In the genomic region with DNA sequence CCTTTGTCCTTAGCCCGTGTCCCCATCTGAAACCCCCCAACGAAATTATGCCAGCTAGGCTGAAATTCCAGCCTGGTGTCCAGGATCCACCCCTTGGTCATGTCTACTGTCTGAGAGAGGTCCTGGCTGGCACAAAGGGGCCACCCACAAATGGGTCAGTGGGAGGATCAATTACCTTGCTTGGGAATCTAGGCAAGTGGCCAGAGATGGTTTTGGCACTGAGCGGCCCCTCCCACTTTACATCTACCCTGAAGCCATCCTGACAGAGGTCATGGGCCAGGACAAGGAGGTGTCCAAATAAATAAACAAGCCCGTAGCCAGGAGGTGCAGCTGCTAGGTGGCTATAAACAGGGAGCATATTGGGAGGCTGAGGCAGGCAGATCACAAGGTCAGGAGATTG, we compare ENCODE assay signal across 2 cellular contexts.
TF ChIP-seq lines count a peak whose summit lies in the region.

No MANE protein-coding gene starts in this region.

TF ChIP-seq in liver, 16 proteins besides CTCF, POLR2A, EP300 and RAD21:
- no peak for TF ChIP-seq GABPA (IDR thresholded peaks at IDR 0.05 in 1 of 2, conservative IDR thresholded peaks at IDR 0.05 in 1 of 2)
- peak; percentile 84 to 90 for TF ChIP-seq RXRA (IDR thresholded peaks at IDR 0.05)
- TF ChIP-seq FOXA1 (IDR thresholded peaks at IDR 0.05): peak; percentile 49
- no peak for TF ChIP-seq HNF4G (IDR thresholded peaks at IDR 0.05)
- TF ChIP-seq YY1 (IDR thresholded peaks at IDR 0.05): peak; percentile 78
- TF ChIP-seq ZBTB33 (IDR thresholded peaks at IDR 0.05): peak; percentile 79
- peak; percentile 87 for TF ChIP-seq SP1 (IDR thresholded peaks at IDR 0.05)
- TF ChIP-seq JUND (IDR thresholded peaks at IDR 0.05): peak in 1 of 2 donors; percentile 50
- peak; percentile 81 for TF ChIP-seq FOXA2 (IDR thresholded peaks at IDR 0.05)
- no peak for TF ChIP-seq TAF1 (conservative IDR thresholded peaks at IDR 0.05)
- TF ChIP-seq, protein P1, sequence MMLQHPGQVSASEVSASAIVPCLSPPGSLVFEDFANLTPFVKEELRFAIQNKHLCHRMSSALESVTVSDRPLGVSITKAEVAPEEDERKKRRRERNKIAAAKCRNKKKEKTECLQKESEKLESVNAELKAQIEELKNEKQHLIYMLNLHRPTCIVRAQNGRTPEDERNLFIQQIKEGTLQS (IDR thresholded peaks at IDR 0.05): no peak
- TF ChIP-seq, protein P2, sequence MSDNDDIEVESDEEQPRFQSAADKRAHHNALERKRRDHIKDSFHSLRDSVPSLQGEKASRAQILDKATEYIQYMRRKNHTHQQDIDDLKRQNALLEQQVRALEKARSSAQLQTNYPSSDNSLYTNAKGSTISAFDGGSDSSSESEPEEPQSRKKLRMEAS (IDR thresholded peaks at IDR 0.05): peak; percentile 57
- TF ChIP-seq REST (IDR thresholded peaks at IDR 0.05): peak; percentile 82
- TF ChIP-seq NR2F2 (IDR thresholded peaks at IDR 0.05): peak; percentile 50
- TF ChIP-seq EGR1 (IDR thresholded peaks at IDR 0.05; ENCODE audit: low read depth in 2 of 2): peak in 1 of 2 donors; percentile 42
- peak; percentile 65 to 76 for TF ChIP-seq HNF4A (conservative IDR thresholded peaks at IDR 0.05)
TF ChIP-seq in liver: peak in this region for 12.

TF ChIP-seq in HepG2, 621 proteins besides CTCF, POLR2A, EP300 and RAD21:
- TF ChIP-seq, protein P3, sequence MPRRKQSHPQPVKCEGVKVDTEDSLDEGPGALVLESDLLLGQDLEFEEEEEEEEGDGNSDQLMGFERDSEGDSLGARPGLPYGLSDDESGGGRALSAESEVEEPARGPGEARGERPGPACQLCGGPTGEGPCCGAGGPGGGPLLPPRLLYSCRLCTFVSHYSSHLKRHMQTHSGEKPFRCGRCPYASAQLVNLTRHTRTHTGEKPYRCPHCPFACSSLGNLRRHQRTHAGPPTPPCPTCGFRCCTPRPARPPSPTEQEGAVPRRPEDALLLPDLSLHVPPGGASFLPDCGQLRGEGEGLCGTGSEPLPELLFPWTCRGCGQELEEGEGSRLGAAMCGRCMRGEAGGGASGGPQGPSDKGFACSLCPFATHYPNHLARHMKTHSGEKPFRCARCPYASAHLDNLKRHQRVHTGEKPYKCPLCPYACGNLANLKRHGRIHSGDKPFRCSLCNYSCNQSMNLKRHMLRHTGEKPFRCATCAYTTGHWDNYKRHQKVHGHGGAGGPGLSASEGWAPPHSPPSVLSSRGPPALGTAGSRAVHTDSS (CRISPR knock-in tag; conservative IDR thresholded peaks at IDR 0.05): no peak
- TF ChIP-seq MAFG (CRISPR knock-in tag; IDR thresholded peaks at IDR 0.05) (no peak), ZBTB7A (CRISPR knock-in tag; IDR thresholded peaks at IDR 0.05) (no peak), AKAP8 (CRISPR knock-in tag; IDR thresholded peaks at IDR 0.05) (no peak), BCLAF1 (IDR thresholded peaks at IDR 0.05) (no peak), ZNF629 (CRISPR knock-in tag; conservative IDR thresholded peaks at IDR 0.05) (no peak), ZBTB33 (CRISPR knock-in tag; IDR thresholded peaks at IDR 0.05) (no peak), ZSCAN12 (CRISPR knock-in tag; IDR thresholded peaks at IDR 0.05) (no peak), DNMT3B (CRISPR knock-in tag; conservative IDR thresholded peaks at IDR 0.05) (no peak), ARID2 (CRISPR knock-in tag; IDR thresholded peaks at IDR 0.05; ENCODE audit: borderline replicate concordance) (no peak), ZNF138 (CRISPR knock-in tag; IDR thresholded peaks at IDR 0.05; ENCODE audit: low read depth) (no peak), ELF3 (CRISPR knock-in tag; IDR thresholded peaks at IDR 0.05) (no peak), MAZ (IDR thresholded peaks at IDR 0.05; ENCODE audit: borderline replicate concordance, low read depth, low read length) (no peak), MAZ (CRISPR knock-in tag; IDR thresholded peaks at IDR 0.05; ENCODE audit: low read depth) (no peak), TBP (CRISPR knock-in tag; IDR thresholded peaks at IDR 0.05) (no peak), SMC3 (IDR thresholded peaks at IDR 0.05; ENCODE audit: low read length) (no peak)
- TF ChIP-seq, protein P4, sequence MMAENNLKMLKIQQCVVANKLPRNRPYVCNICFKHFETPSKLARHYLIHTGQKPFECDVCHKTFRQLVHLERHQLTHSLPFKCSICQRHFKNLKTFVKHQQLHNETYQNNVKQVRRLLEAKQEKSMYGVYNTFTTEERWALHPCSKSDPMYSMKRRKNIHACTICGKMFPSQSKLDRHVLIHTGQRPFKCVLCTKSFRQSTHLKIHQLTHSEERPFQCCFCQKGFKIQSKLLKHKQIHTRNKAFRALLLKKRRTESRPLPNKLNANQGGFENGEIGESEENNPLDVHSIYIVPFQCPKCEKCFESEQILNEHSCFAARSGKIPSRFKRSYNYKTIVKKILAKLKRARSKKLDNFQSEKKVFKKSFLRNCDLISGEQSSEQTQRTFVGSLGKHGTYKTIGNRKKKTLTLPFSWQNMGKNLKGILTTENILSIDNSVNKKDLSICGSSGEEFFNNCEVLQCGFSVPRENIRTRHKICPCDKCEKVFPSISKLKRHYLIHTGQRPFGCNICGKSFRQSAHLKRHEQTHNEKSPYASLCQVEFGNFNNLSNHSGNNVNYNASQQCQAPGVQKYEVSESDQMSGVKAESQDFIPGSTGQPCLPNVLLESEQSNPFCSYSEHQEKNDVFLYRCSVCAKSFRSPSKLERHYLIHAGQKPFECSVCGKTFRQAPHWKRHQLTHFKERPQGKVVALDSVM (CRISPR knock-in tag; IDR thresholded peaks at IDR 0.05): no peak
- TF ChIP-seq, protein P5, sequence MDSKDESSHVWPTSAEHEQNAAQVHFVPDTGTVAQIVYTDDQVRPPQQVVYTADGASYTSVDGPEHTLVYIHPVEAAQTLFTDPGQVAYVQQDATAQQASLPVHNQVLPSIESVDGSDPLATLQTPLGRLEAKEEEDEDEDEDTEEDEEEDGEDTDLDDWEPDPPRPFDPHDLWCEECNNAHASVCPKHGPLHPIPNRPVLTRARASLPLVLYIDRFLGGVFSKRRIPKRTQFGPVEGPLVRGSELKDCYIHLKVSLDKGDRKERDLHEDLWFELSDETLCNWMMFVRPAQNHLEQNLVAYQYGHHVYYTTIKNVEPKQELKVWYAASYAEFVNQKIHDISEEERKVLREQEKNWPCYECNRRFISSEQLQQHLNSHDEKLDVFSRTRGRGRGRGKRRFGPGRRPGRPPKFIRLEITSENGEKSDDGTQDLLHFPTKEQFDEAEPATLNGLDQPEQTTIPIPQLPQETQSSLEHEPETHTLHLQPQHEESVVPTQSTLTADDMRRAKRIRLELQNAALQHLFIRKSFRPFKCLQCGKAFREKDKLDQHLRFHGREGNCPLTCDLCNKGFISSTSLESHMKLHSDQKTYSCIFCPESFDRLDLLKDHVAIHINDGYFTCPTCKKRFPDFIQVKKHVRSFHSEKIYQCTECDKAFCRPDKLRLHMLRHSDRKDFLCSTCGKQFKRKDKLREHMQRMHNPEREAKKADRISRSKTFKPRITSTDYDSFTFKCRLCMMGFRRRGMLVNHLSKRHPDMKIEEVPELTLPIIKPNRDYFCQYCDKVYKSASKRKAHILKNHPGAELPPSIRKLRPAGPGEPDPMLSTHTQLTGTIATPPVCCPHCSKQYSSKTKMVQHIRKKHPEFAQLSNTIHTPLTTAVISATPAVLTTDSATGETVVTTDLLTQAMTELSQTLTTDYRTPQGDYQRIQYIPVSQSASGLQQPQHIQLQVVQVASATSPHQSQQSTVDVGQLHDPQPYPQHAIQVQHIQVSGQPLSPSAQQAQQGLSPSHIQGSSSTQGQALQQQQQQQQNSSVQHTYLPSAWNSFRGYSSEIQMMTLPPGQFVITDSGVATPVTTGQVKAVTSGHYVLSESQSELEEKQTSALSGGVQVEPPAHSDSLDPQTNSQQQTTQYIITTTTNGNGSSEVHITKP (CRISPR knock-in tag; IDR thresholded peaks at IDR 0.05; ENCODE audit: low read depth): no peak
